Comparison of ENCODE assay signal across 1 cellular context in genomic region chr17:30376621-30377452, GRCh38.
A peak's percentile ranks its signal among the peaks of the same experiment; 100 is the strongest.
TF ChIP-seq lines count a peak whose summit lies in the region.

No MANE protein-coding gene starts in this region.

TF ChIP-seq in HepG2, 621 proteins besides CTCF, POLR2A, EP300 and RAD21 (continued from another document and continues in another):
- TF ChIP-seq PAXIP1 (CRISPR knock-in tag; conservative IDR thresholded peaks at IDR 0.05) (peak; percentile 83), ZFX (CRISPR knock-in tag; IDR thresholded peaks at IDR 0.05; ENCODE audit: low read depth) (peak; percentile 71), TP53 (CRISPR knock-in tag; conservative IDR thresholded peaks at IDR 0.05) (no peak), NRL (CRISPR knock-in tag; IDR thresholded peaks at IDR 0.05; ENCODE audit: borderline replicate concordance) (no peak), KDM2A (CRISPR knock-in tag; IDR thresholded peaks at IDR 0.05; ENCODE audit: borderline replicate concordance, low read depth) (no peak), MAFF (IDR thresholded peaks at IDR 0.05; ENCODE audit: low read depth, low read length) (no peak), MIER3 (CRISPR knock-in tag; IDR thresholded peaks at IDR 0.05; ENCODE audit: borderline replicate concordance) (peak; percentile 45; the same call in 1 of the 2 replicates), CHCHD3 (CRISPR knock-in tag; IDR thresholded peaks at IDR 0.05) (no peak), ZNF136 (CRISPR knock-in tag; IDR thresholded peaks at IDR 0.05; ENCODE audit: low read depth) (no peak), SRSF4 (IDR thresholded peaks at IDR 0.05; ENCODE audit: low read depth, low read length, poor library complexity, severe bottlenecking) (no peak), HDAC1 (CRISPR knock-in tag; IDR thresholded peaks at IDR 0.05) (peak; percentile 59), ZNF580 (CRISPR knock-in tag; IDR thresholded peaks at IDR 0.05; ENCODE audit: borderline replicate concordance, low read depth) (0 out of 2 replicates have a peak, but pooled peaks have one; percentile 43), KDM3A (CRISPR knock-in tag; IDR thresholded peaks at IDR 0.05; ENCODE audit: low read depth) (0 out of 2 replicates have a peak, but pooled peaks have one; percentile 48), ZNF160 (CRISPR knock-in tag; IDR thresholded peaks at IDR 0.05) (no peak), ZSCAN30 (CRISPR knock-in tag; IDR thresholded peaks at IDR 0.05) (no peak), HDAC2 (CRISPR knock-in tag; IDR thresholded peaks at IDR 0.05) (peak; percentile 81), ZBTB7A (CRISPR knock-in tag; IDR thresholded peaks at IDR 0.05) (no peak), RFX1 (IDR thresholded peaks at IDR 0.05) (no peak), ZNF513 (CRISPR knock-in tag; conservative IDR thresholded peaks at IDR 0.05) (no peak), ZNF230 (CRISPR knock-in tag; IDR thresholded peaks at IDR 0.05) (no peak), MXI1 (IDR thresholded peaks at IDR 0.05; ENCODE audit: borderline replicate concordance, low read depth, low read length) (no peak; the same call in 2 of the 3 replicates), MTA1 (CRISPR knock-in tag; IDR thresholded peaks at IDR 0.05; ENCODE audit: borderline replicate concordance) (no peak), ZNF772 (CRISPR knock-in tag; IDR thresholded peaks at IDR 0.05) (no peak), TARDBP (CRISPR knock-in tag; IDR thresholded peaks at IDR 0.05) (peak; percentile 53; the same call in 1 of the 2 replicates), BRD4 (CRISPR knock-in tag; IDR thresholded peaks at IDR 0.05) (no peak), JUNB (CRISPR knock-in tag; IDR thresholded peaks at IDR 0.05; ENCODE audit: borderline replicate concordance) (no peak), ZFY (CRISPR knock-in tag; IDR thresholded peaks at IDR 0.05) (peak; percentile 54), ZSCAN9 (CRISPR knock-in tag; IDR thresholded peaks at IDR 0.05; ENCODE audit: borderline replicate concordance) (peak; percentile 72; the same call in 1 of the 2 replicates), NPAS2 (CRISPR knock-in tag; IDR thresholded peaks at IDR 0.05; ENCODE audit: borderline replicate concordance) (no peak), HOXA3 (CRISPR knock-in tag; IDR thresholded peaks at IDR 0.05) (peak; percentile 37; the same call in 1 of the 2 replicates), DRAP1 (CRISPR knock-in tag; IDR thresholded peaks at IDR 0.05) (no peak; the same call in none of the 2 replicates), HMG20A (CRISPR knock-in tag; IDR thresholded peaks at IDR 0.05; ENCODE audit: borderline replicate concordance) (peak; percentile 62; the same call in 1 of the 2 replicates), RBFOX2 (IDR thresholded peaks at IDR 0.05; ENCODE audit: low read depth, low read length) (peak; percentile 56; the same call in 1 of the 2 replicates), AHR (CRISPR knock-in tag; IDR thresholded peaks at IDR 0.05) (no peak), WIZ (CRISPR knock-in tag; IDR thresholded peaks at IDR 0.05) (no peak)
- TF ChIP-seq, protein P1, sequence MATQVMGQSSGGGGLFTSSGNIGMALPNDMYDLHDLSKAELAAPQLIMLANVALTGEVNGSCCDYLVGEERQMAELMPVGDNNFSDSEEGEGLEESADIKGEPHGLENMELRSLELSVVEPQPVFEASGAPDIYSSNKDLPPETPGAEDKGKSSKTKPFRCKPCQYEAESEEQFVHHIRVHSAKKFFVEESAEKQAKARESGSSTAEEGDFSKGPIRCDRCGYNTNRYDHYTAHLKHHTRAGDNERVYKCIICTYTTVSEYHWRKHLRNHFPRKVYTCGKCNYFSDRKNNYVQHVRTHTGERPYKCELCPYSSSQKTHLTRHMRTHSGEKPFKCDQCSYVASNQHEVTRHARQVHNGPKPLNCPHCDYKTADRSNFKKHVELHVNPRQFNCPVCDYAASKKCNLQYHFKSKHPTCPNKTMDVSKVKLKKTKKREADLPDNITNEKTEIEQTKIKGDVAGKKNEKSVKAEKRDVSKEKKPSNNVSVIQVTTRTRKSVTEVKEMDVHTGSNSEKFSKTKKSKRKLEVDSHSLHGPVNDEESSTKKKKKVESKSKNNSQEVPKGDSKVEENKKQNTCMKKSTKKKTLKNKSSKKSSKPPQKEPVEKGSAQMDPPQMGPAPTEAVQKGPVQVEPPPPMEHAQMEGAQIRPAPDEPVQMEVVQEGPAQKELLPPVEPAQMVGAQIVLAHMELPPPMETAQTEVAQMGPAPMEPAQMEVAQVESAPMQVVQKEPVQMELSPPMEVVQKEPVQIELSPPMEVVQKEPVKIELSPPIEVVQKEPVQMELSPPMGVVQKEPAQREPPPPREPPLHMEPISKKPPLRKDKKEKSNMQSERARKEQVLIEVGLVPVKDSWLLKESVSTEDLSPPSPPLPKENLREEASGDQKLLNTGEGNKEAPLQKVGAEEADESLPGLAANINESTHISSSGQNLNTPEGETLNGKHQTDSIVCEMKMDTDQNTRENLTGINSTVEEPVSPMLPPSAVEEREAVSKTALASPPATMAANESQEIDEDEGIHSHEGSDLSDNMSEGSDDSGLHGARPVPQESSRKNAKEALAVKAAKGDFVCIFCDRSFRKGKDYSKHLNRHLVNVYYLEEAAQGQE (IDR thresholded peaks at IDR 0.05; ENCODE audit: borderline replicate concordance in 1 of 2, low read depth in 1 of 2, low read length in 2 of 2) = 0 out of 4 replicates have a peak, but pooled peaks of 1 of the 2 experiments have one; percentile 7
- TF ChIP-seq, protein P2, sequence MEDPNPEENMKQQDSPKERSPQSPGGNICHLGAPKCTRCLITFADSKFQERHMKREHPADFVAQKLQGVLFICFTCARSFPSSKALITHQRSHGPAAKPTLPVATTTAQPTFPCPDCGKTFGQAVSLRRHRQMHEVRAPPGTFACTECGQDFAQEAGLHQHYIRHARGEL (CRISPR knock-in tag; IDR thresholded peaks at IDR 0.05) = no peak
- TF ChIP-seq, protein P3, sequence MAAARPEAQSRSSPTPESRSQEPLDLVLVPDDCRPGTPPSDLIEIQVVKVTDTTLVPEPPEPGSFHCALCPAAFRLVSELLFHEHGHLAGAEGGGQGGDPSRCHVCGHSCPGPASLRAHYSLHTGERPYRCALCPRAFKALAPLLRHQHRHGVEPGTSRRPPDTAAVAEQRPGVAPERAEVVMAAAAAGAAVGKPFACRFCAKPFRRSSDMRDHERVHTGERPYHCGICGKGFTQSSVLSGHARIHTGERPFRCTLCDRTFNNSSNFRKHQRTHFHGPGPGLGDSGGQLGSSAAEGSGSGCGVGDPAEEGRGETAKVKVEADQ (CRISPR knock-in tag; IDR thresholded peaks at IDR 0.05; ENCODE audit: borderline replicate concordance) = no peak
- TF ChIP-seq, protein P4, sequence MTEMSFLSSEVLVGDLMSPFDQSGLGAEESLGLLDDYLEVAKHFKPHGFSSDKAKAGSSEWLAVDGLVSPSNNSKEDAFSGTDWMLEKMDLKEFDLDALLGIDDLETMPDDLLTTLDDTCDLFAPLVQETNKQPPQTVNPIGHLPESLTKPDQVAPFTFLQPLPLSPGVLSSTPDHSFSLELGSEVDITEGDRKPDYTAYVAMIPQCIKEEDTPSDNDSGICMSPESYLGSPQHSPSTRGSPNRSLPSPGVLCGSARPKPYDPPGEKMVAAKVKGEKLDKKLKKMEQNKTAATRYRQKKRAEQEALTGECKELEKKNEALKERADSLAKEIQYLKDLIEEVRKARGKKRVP (CRISPR knock-in tag; IDR thresholded peaks at IDR 0.05) = peak in 1 of 2 experiments; percentile 86; a peak in 2 of 4 replicates
- TF ChIP-seq, protein P5, sequence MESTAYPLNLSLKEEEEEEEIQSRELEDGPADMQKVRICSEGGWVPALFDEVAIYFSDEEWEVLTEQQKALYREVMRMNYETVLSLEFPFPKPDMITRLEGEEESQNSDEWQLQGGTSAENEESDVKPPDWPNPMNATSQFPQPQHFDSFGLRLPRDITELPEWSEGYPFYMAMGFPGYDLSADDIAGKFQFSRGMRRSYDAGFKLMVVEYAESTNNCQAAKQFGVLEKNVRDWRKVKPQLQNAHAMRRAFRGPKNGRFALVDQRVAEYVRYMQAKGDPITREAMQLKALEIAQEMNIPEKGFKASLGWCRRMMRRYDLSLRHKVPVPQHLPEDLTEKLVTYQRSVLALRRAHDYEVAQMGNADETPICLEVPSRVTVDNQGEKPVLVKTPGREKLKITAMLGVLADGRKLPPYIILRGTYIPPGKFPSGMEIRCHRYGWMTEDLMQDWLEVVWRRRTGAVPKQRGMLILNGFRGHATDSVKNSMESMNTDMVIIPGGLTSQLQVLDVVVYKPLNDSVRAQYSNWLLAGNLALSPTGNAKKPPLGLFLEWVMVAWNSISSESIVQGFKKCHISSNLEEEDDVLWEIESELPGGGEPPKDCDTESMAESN (CRISPR knock-in tag; conservative IDR thresholded peaks at IDR 0.05) = no peak; the same call in 1 of the 2 replicates
- TF ChIP-seq, protein P6, sequence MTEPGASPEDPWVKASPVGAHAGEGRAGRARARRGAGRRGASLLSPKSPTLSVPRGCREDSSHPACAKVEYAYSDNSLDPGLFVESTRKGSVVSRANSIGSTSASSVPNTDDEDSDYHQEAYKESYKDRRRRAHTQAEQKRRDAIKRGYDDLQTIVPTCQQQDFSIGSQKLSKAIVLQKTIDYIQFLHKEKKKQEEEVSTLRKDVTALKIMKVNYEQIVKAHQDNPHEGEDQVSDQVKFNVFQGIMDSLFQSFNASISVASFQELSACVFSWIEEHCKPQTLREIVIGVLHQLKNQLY (CRISPR knock-in tag; IDR thresholded peaks at IDR 0.05) = no peak
- TF ChIP-seq, protein P7, sequence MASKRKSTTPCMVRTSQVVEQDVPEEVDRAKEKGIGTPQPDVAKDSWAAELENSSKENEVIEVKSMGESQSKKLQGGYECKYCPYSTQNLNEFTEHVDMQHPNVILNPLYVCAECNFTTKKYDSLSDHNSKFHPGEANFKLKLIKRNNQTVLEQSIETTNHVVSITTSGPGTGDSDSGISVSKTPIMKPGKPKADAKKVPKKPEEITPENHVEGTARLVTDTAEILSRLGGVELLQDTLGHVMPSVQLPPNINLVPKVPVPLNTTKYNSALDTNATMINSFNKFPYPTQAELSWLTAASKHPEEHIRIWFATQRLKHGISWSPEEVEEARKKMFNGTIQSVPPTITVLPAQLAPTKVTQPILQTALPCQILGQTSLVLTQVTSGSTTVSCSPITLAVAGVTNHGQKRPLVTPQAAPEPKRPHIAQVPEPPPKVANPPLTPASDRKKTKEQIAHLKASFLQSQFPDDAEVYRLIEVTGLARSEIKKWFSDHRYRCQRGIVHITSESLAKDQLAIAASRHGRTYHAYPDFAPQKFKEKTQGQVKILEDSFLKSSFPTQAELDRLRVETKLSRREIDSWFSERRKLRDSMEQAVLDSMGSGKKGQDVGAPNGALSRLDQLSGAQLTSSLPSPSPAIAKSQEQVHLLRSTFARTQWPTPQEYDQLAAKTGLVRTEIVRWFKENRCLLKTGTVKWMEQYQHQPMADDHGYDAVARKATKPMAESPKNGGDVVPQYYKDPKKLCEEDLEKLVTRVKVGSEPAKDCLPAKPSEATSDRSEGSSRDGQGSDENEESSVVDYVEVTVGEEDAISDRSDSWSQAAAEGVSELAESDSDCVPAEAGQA (IDR thresholded peaks at IDR 0.05; ENCODE audit: low read depth) = no peak
- TF ChIP-seq, protein P7 (CRISPR knock-in tag; IDR thresholded peaks at IDR 0.05; ENCODE audit: borderline replicate concordance) = no peak
